Comparison of ENCODE assay signal across 7 cellular contexts in genomic region chr9:89497978-89498844, GRCh38. TPM values are rescaled to one million over a fixed set of nuclear protein-coding genes. Genes with fewer than 3 reads are reported as not detected.
DNase-seq lines count a peak whose midpoint lies in the region; ATAC-seq and TF ChIP-seq lines count a peak whose summit lies in the region.

A gene with protein sequence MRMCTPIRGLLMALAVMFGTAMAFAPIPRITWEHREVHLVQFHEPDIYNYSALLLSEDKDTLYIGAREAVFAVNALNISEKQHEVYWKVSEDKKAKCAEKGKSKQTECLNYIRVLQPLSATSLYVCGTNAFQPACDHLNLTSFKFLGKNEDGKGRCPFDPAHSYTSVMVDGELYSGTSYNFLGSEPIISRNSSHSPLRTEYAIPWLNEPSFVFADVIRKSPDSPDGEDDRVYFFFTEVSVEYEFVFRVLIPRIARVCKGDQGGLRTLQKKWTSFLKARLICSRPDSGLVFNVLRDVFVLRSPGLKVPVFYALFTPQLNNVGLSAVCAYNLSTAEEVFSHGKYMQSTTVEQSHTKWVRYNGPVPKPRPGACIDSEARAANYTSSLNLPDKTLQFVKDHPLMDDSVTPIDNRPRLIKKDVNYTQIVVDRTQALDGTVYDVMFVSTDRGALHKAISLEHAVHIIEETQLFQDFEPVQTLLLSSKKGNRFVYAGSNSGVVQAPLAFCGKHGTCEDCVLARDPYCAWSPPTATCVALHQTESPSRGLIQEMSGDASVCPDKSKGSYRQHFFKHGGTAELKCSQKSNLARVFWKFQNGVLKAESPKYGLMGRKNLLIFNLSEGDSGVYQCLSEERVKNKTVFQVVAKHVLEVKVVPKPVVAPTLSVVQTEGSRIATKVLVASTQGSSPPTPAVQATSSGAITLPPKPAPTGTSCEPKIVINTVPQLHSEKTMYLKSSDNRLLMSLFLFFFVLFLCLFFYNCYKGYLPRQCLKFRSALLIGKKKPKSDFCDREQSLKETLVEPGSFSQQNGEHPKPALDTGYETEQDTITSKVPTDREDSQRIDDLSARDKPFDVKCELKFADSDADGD (minus strand): TSS chr9:89498113. CDS start chr9:89405456, 92,657 bp downstream.

- no peak for TF ChIP-seq CTCF in GM10266 (IDR thresholded peaks at IDR 0.05; ENCODE audit: control insufficient read depth, insufficient read depth, low read depth, missing control alignments)
- no peak for TF ChIP-seq CTCF in epithelial cell of proximal tubule (conservative IDR thresholded peaks at IDR 0.05; ENCODE audit: low read depth, low read length)
- TF ChIP-seq CTCF in stomach (IDR thresholded peaks at IDR 0.05): no peak

- no peak for TF ChIP-seq POLR2A in stomach (IDR thresholded peaks at IDR 0.05)

- H3K27me3 ChIP-seq in stomach: no peaks in the 10 kb centered on the region

- H3K36me3 ChIP-seq in stomach: no peaks in the 10 kb centered on the region

- peak; percentile 49 for ATAC-seq in HG02759 (IDR thresholded peaks at IDR 0.05; ENCODE audit: unreplicated experiment)

- DNase-seq in GM10266 (ENCODE audit: extremely low spot score) (peak; percentile 90), NCI-H226 (peak; percentile 52), epithelial cell of proximal tubule (ENCODE audit: low read depth) (no peak), midbrain (lab: John Stamatoyannopoulos, UW) (peak; percentile 78), stomach (peak; percentile 84)
- DNase-seq in activated CD4-positive, alpha-beta T cell treated with anti-CD3 and anti-CD28 coated beads, Interleukin-2, amount 50 U/mL, for 4 hours: peak; percentile 44 to 51

- H3K4me3 ChIP-seq in epithelial cell of proximal tubule (ENCODE audit: low read depth, low read length): peak within 1 kb of the TSS; percentile 88
- H3K4me3 ChIP-seq in stomach: peak within 1 kb of the TSS; percentile 77 to 97 (median 88)

- H3K9me3 ChIP-seq in stomach: no peaks in the 10 kb centered on the region

- H3K27ac ChIP-seq in stomach: peak within 1 kb of the TSS; percentile 81 to 93 (median 85)

- 10 to 47% (median 11%) methylated on average over 8 to 35 of the region's 42 CpGs for WGBS in stomach, 5 donors

- no peak for TF ChIP-seq EP300 in stomach (IDR thresholded peaks at IDR 0.05)

- peaks cover 34 to 58% (median 42%) of the 10 kb centered on the region in 4 donors for H3K4me1 ChIP-seq in stomach

- intact Hi-C loops in stomach (cut with DNase I; ENCODE audit: low total_unique reads): no loop called here

RNA-seq across cellular contexts. Expression of the gene that starts here (rescaled TPM):
- 8.0 and 12.3 TPM in 2 replicates for total RNA-seq in epithelial cell of proximal tubule
- 10 to 100 TPM; 11.1 to 43.3 (median 28.8) TPM for total RNA-seq in stomach
- polyA plus RNA-seq in stomach: 10 to 100 TPM in 1 of 3 donors, 1 to 10 TPM in 2; 4.9 to 10.9 (median 8.4) TPM
